Comparison of ENCODE assay signal across 8 cellular contexts in genomic region chr2:231056453-231057416, GRCh38. TPM values are rescaled to one million over a fixed set of nuclear protein-coding genes. Genes with fewer than 3 reads are reported as not detected.
A peak's percentile ranks its signal among the peaks of the same experiment; 100 is the strongest.
DNase-seq lines count a peak whose midpoint lies in the region; ATAC-seq and TF ChIP-seq lines count a peak whose summit lies in the region.

Gene PSMD1, plus strand, starts transcription at chr2:231056867. Its CDS starts 159 bp downstream, at chr2:231057026.

- H3K4me3 Mint-ChIP-seq in activated CD4-positive, alpha-beta T cell treated with anti-CD3 and anti-CD28 coated beads for 36 hours: peak within 1 kb of the TSS; percentile 80

- peak; percentile 75 for ATAC-seq in HG03439 (IDR thresholded peaks at IDR 0.05; ENCODE audit: unreplicated experiment)
- peak; percentile 77 for ATAC-seq in activated CD4-positive, alpha-beta T cell treated with anti-CD3 and anti-CD28 coated beads for 36 hours

- CTCF ChIA-PET in BJ (lab: Yijun Ruan, JAX): interaction anchor here (0.6 to 1.8 kb wide), 4 partner anchors 11 to 150 kb away, joined by 3 to 7 read pairs (median 4); no protein-coding TSS in a partner anchor
- CTCF ChIA-PET in activated CD4-positive, alpha-beta T cell treated with anti-CD3 and anti-CD28 coated beads for 36 hours (lab: Charles Lee): interaction anchor here (0.6 to 1.8 kb wide), 8 partner anchors 9 to 420 kb away, joined by 3 to 8 read pairs (median 3); partner anchors contain the start of gene HTR2B

- H3K27me3 ChIP-seq in BJ (ENCODE audit: control insufficient read depth, insufficient read depth, low read length): no peaks in the 10 kb centered on the region

- H3K4me3 ChIP-seq in BJ (ENCODE audit: low read depth, low read length): peak within 1 kb of the TSS; percentile 98
- H3K4me3 ChIP-seq in choroid plexus epithelial cell (ENCODE audit: low read depth, low read length): peak within 1 kb of the TSS; percentile 96

- intact Hi-C loops in activated CD4-positive, alpha-beta T cell treated with anti-CD3 and anti-CD28 coated beads for 36 hours (cut with DNase I, micrococcal nuclease): loop anchor here in 1 of 2 experiments (1.0 to 5.0 kb wide), 14 partner anchors 70 to 729 kb away; partner anchors contain the start of genes ARMC9, CAB39, ITM2C and NCL

- POLR2A ChIA-PET in BJ (lab: Charles Lee): no interaction called here
- POLR2A ChIA-PET in activated CD4-positive, alpha-beta T cell treated with anti-CD3 and anti-CD28 coated beads for 36 hours (lab: Charles Lee): no interaction called here

- H3K9me3 Mint-ChIP-seq in activated CD4-positive, alpha-beta T cell treated with anti-CD3 and anti-CD28 coated beads for 36 hours (ENCODE audit: low read depth): no peaks in the 10 kb centered on the region

- H3K36me3 ChIP-seq in BJ (ENCODE audit: control insufficient read depth, insufficient read depth, low read length): peaks cover 2% of the 10 kb centered on the region; the same call in 1 of the 2 replicates

- TF ChIP-seq CTCF in BJ (IDR thresholded peaks at IDR 0.05; ENCODE audit: insufficient read depth, low read depth, low read length) (peak; percentile 98), choroid plexus epithelial cell (conservative IDR thresholded peaks at IDR 0.05; ENCODE audit: low read depth, low read length) (peak; percentile 97)

- DNase-seq in BJ (ENCODE audit: low read depth) (peak; percentile 56), NCI-H524 (lab: John Stamatoyannopoulos, UW) (peak; percentile 71 to 85), choroid plexus epithelial cell (ENCODE audit: low read depth) (peak; percentile 96), kidney glomerular epithelial cell (lab: John Stamatoyannopoulos, UW) (peak; percentile 81)
- peak; percentile 96 for DNase-seq in activated CD4-positive, alpha-beta T cell treated with anti-CD3 and anti-CD28 coated beads for 36 hours
- peak; percentile 90 to 93 for DNase-seq in stimulated activated CD4-positive, alpha-beta T cell treated with anti-CD3 and anti-CD28 coated beads, Interleukin-1b, Interleukin-23, amount 100 ng/mL, for 1 hour (ENCODE audit: low read depth in 2 of 2)

- peaks cover 51% of the 10 kb centered on the region for H3K4me1 Mint-ChIP-seq in activated CD4-positive, alpha-beta T cell treated with anti-CD3 and anti-CD28 coated beads for 36 hours

- TF ChIP-seq POLR2A in GM19193 (IDR thresholded peaks at IDR 0.05; ENCODE audit: extremely low read depth, insufficient read depth, insufficient read length): peak; percentile 77

- H3K36me3 Mint-ChIP-seq in activated CD4-positive, alpha-beta T cell treated with anti-CD3 and anti-CD28 coated beads for 36 hours (ENCODE audit: low read depth): peaks cover 7% of the 10 kb centered on the region

- peaks cover 2% of the 10 kb centered on the region for H3K27me3 Mint-ChIP-seq in activated CD4-positive, alpha-beta T cell treated with anti-CD3 and anti-CD28 coated beads for 36 hours

- peak within 1 kb of the TSS; percentile 100 for H3K27ac Mint-ChIP-seq in activated CD4-positive, alpha-beta T cell treated with anti-CD3 and anti-CD28 coated beads for 36 hours

RNA-seq across cellular contexts. Expression of gene PSMD1, which starts in this region (rescaled TPM):
- 153 and 206 TPM in 2 replicates for polyA plus RNA-seq in BJ (2011; rRNA removed)
- 113 and 156 TPM in 2 replicates for polyA minus RNA-seq in BJ (2011; rRNA and poly(A)+ RNA removed)
- total RNA-seq in activated CD4-positive, alpha-beta T cell treated with anti-CD3 and anti-CD28 coated beads for 36 hours: 100 to 1,000 TPM; 112 to 160 TPM

Comparison
In these comparisons a context has a peak if more than half of its experiments do, and no peak if none do; other contexts are left out.
1. Peak in every context shown above with its lines: DNase-seq, ATAC-seq and H3K4me3 ChIP-seq.